Comparison of ENCODE assay signal across 13 cellular contexts in the genomic region with DNA sequence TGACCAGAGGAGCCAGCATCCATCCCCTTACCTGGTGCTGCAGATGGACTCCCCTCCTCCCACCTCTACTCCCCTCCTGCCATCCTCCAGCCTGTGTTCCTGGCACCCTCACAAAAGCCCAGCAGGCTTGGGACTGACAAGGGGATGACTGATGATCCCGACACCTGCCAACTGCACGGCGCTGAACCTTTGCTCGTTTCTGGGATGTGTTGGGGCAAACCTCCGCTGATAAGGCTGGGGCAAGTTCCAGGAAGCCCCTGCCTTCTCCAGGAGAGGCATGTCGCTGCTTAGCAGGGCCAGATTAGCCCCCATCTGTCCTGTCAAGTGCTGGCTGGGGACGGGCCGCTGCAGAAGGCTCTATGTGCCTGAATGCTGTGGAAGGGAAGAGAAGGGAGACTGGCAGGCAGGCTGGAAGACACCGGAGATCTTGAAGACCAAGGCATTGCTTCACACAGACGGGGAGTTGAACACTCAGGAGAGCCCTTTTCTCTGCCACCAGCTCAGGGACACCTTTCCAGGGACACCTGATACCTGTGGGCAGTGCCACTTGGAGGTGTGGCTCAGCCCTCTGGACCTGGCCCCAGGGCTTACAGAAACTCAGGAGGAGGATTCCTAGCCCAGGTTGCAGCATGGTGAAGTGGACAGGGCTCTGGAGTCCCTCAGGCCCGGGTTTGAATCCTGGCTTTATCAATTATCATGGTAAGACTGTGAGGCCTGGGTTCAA. TPM values are rescaled to one million over a fixed set of nuclear protein-coding genes. Genes with fewer than 3 reads are reported as not detected.
DNase-seq lines count a peak whose midpoint lies in the region; ATAC-seq and TF ChIP-seq lines count a peak whose summit lies in the region.
"Had no signal": no experiment of that assay in that cellular context is flagged by ENCODE, and none has a peak within 500 bp of the region (broad histone marks: within the 10 kb centered on the region; RNA-seq: fewer than 3 reads in every experiment).

No MANE protein-coding gene starts in this region.

- intact Hi-C loops in mucosa of descending colon (cut with DNase I, micrococcal nuclease) = no loop called here
- intact Hi-C loops in esophagus muscularis mucosa (cut with DNase I) = no loop called here

- TF ChIP-seq CTCF in mucosa of descending colon (IDR thresholded peaks at IDR 0.05) (no peak), esophagus muscularis mucosa (IDR thresholded peaks at IDR 0.05) (no peak)

- DNase-seq in DMS153 treated with DMSO at 0.1 percent for 48 hours (lab: John Stamatoyannopoulos, UW; ENCODE audit: unreplicated experiment) (peak; percentile 77), NCI-H2029 treated with DMSO at 0.1 percent for 48 hours (lab: John Stamatoyannopoulos, UW) (peak; percentile 77), SJCRH30 (peak; percentile 24 to 44), mucosa of descending colon (peak in 1 of 3 donors; percentile 55), NCI-H82 (lab: John Stamatoyannopoulos, UW) (no peak), esophagus muscularis mucosa (ENCODE audit: extremely low spot score) (no peak), KBM-7 (no peak)
- no peak for DNase-seq in stimulated activated CD4-positive, alpha-beta T cell treated with anti-CD3 and anti-CD28 coated beads, Interleukin-4, amount 100 ng/mL, for 4 hours
- DNase-seq: naive thymus-derived CD8-positive, alpha-beta T cell; stimulated activated naive CD4-positive, alpha-beta T cell treated with Interleukin-2 at 50 U/mL for 16 hours had no signal

- peak; percentile 3 for ATAC-seq in mucosa of descending colon
- ATAC-seq: naive thymus-derived CD8-positive, alpha-beta T cell had no signal

- H3K27me3 ChIP-seq in SJCRH30 (no peaks in the 10 kb centered on the region), esophagus muscularis mucosa (peaks cover 0 to 43% (median 0%) of the 10 kb centered on the region in 4 donors)

- WGBS in esophagus muscularis mucosa = 47% methylated on average over 5 of the region's 11 CpGs

- no peaks in the 10 kb centered on the region; the same call in 1 of the 2 replicates for H3K4me1 ChIP-seq in SJCRH30
- H3K4me1 ChIP-seq in mucosa of descending colon (ENCODE audit: low read depth) = peaks cover 30% of the 10 kb centered on the region
- H3K4me1 ChIP-seq in esophagus muscularis mucosa = no peaks in the 10 kb centered on the region

- H3K27ac ChIP-seq in SJCRH30 = no peak overlapping the region
- H3K27ac ChIP-seq in esophagus muscularis mucosa (replicated peaks in 1 of 4) = no peak overlapping the region
- H3K27ac ChIP-seq: C4-2B had no signal

- in situ Hi-C loops in KBM-7 (cut with MboI; ENCODE audit: low pct_unique_long_range_greater_than_20kb, low sequenced_read_pairs) = loop anchor here (25.0 kb wide), 1 partner anchor 607 kb away; no protein-coding TSS in a partner anchor

- H3K4me3 ChIP-seq in SJCRH30 = no peak overlapping the region
- no peak overlapping the region for H3K4me3 ChIP-seq in mucosa of descending colon
- no peak overlapping the region for H3K4me3 ChIP-seq in esophagus muscularis mucosa

- H3K36me3 ChIP-seq in SJCRH30 (no peaks in the 10 kb centered on the region), mucosa of descending colon (ENCODE audit: low read depth) (no peaks in the 10 kb centered on the region), esophagus muscularis mucosa (no peaks in the 10 kb centered on the region)

- H3K9me3 ChIP-seq in SJCRH30 (replicated peaks) (no peaks in the 10 kb centered on the region), mucosa of descending colon (no peaks in the 10 kb centered on the region), esophagus muscularis mucosa (no peaks in the 10 kb centered on the region)

- TF ChIP-seq EP300 in esophagus muscularis mucosa (IDR thresholded peaks at IDR 0.05) = no peak

- TF ChIP-seq POLR2A in esophagus muscularis mucosa (IDR thresholded peaks at IDR 0.05; ENCODE audit: low read depth) = no peak

RNA-seq across cellular contexts. Expression of a gene that starts 1.0 kb away (rescaled TPM):
- 0.08 TPM in 1 of 2 replicates, not detected in the other for total RNA-seq in SJCRH30 (2014; rRNA removed; shearing (Covaris generic))
- 10 to 100 TPM in 1 of 3 donors, 1 to 10 TPM in 2; 5.0 to 16.5 (median 5.4) TPM for total RNA-seq in mucosa of descending colon
- total RNA-seq in esophagus muscularis mucosa = 1 to 10 TPM in 1 of 4 donors, not detected in 3; 3.3 TPM
- total RNA-seq: naive thymus-derived CD8-positive, alpha-beta T cell; T-helper 2 cell treated with Interferon-gamma antibody and Interleukin-4, amounts not matched to agents 100 ng/mL and 5 ng/mL, for 36 hours had no signal

RNA-seq across cellular contexts. Expression of a gene that starts 8.4 kb away (rescaled TPM):
- total RNA-seq in SJCRH30 (2014; rRNA removed; shearing (Covaris generic)) = 0.25 TPM in 1 of 2 replicates, not detected in the other
- 1,000 to 10,000 TPM in 2 of 3 donors, 100 to 1,000 TPM in 1; 723 to 2,357 (median 1,709) TPM for total RNA-seq in mucosa of descending colon
- 1 to 10 TPM; 2.1 to 5.7 (median 3.1) TPM for total RNA-seq in esophagus muscularis mucosa
- total RNA-seq: naive thymus-derived CD8-positive, alpha-beta T cell; T-helper 2 cell treated with Interferon-gamma antibody and Interleukin-4, amounts not matched to agents 100 ng/mL and 5 ng/mL, for 36 hours had no signal

RNA-seq across cellular contexts. Expression of a gene that starts 14.3 kb away (rescaled TPM):
- total RNA-seq in SJCRH30 (2014; rRNA removed; shearing (Covaris generic)) = 0.30 TPM in 1 of 2 replicates, not detected in the other
- 1 to 10 TPM in 1 of 3 donors, not detected in 2; 3.7 TPM for total RNA-seq in mucosa of descending colon
- total RNA-seq in esophagus muscularis mucosa = 10 to 100 TPM in 1 of 4 donors, under 1 TPM in 2, not detected in 1; 0.39 to 23.3 (median 0.52) TPM
- total RNA-seq: naive thymus-derived CD8-positive, alpha-beta T cell; T-helper 2 cell treated with Interferon-gamma antibody and Interleukin-4, amounts not matched to agents 100 ng/mL and 5 ng/mL, for 36 hours had no signal

RNA-seq across cellular contexts. Expression of a gene that starts 30.0 kb away (rescaled TPM):
- not detected in 2 replicates for total RNA-seq in SJCRH30 (2014; rRNA removed; shearing (Covaris generic))
- total RNA-seq in mucosa of descending colon (not detected), esophagus muscularis mucosa (not detected)
- total RNA-seq: epithelial cell of proximal tubule; naive thymus-derived CD8-positive, alpha-beta T cell; T-helper 2 cell treated with Interferon-gamma antibody and Interleukin-4, amounts not matched to agents 100 ng/mL and 5 ng/mL, for 36 hours had no signal

RNA-seq across cellular contexts. Expression of a gene that starts 38.7 kb away (rescaled TPM):
- total RNA-seq in SJCRH30 (2014; rRNA removed; shearing (Covaris generic)) = not detected in 2 replicates
- total RNA-seq in mucosa of descending colon (not detected), esophagus muscularis mucosa (not detected)
- total RNA-seq: epithelial cell of proximal tubule; naive thymus-derived CD8-positive, alpha-beta T cell; T-helper 2 cell treated with Interferon-gamma antibody and Interleukin-4, amounts not matched to agents 100 ng/mL and 5 ng/mL, for 36 hours had no signal

Comparison
In these comparisons a context has a peak if more than half of its experiments do, and no peak if none do; other contexts are left out.
1. DNase-seq: peak in DMS153 treated with DMSO at 0.1 percent for 48 hours (single experiment), NCI-H2029 treated with DMSO at 0.1 percent for 48 hours (single experiment) and SJCRH30 (2 of 2); none in stimulated activated CD4-positive, alpha-beta T cell treated with anti-CD3 and anti-CD28 coated beads, Interleukin-4, amount 100 ng/mL, for 4 hours (0 of 2), NCI-H82 (single experiment), esophagus muscularis mucosa (single experiment) and KBM-7 (single experiment).
2. RNA of a gene that starts 8.4 kb away (total RNA-seq): 723 to 2,357 TPM in mucosa of descending colon; 2.1 to 5.7 TPM in esophagus muscularis mucosa and 0.25 TPM in SJCRH30; every median in the first group is over 100 times any median in the second.